ENCODE assay signal across 10 cellular contexts in genomic region chr5:64663181-64663580, GRCh38. TPM values are rescaled to one million over a fixed set of nuclear protein-coding genes. Genes with fewer than 3 reads are reported as not detected.
"Had no signal": no experiment of that assay in that cellular context is flagged by ENCODE, and none has a peak within 500 bp of the region (broad histone marks: within the 10 kb centered on the region; RNA-seq: fewer than 3 reads in every experiment).

No MANE protein-coding gene starts in this region.

RNA-seq across cellular contexts. Expression of gene SHISAL2B, which starts 27.1 kb away (rescaled TPM):
- total RNA-seq: activated B cell treated with CpG ODN at 0.5 μM for 24 hours; activated CD4-positive, alpha-beta memory T cell treated with anti-CD3 and anti-CD28 coated beads for 36 hours; activated naive CD4-positive, alpha-beta T cell treated with anti-CD3 and anti-CD28 coated beads, Interleukin-2, amount 50 U/mL, for 72 hours; activated T-helper 1 cell treated with anti-CD3 and anti-CD28 coated beads, Interleukin-12 subunit alpha, Interleukin-12 subunit beta, Interleukin-2, Interleukin-4 antibody, amounts not matched to agents 30 ng/mL and 10 ng/mL and 1 ng/mL, durations not matched to agents 14 hours and 24 hours and 36 hours; frontal cortex; kidney; left lobe of liver; mesothelial cell of epicardium; sigmoid colon; upper lobe of right lung had no signal
